ENCODE assay signal across 9 cellular contexts in the genomic region with DNA sequence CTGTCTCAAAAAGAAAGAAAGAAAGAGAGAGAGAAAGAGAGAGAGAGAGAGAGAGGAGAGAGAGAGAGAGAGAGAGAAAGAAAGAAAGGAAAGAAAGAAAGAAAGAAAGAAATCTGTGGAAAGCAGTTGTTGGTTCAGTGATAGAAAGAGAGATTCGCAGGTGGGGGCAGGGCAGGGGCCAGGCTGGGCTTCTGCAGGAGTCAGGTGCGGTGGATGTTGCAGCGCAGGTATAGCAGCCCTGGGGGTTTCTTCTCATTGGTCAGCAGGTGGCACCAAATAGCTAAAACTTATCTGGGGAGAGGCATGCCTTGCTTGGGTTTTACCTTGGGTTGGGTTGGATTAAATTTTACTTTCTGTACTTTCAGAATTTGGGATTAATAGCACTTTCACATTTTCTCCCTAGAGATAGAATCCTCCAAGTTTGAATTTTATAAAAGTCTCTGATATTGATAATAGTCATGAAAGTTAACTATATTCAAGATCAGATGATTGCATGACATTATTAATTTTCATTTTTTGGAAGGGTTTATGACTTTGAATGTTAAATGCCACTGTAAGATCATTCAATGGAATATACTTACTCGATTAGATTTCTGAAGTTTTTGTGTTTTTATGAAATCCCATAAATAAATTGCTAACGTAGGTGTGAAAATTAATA.
DNase-seq lines count a peak whose midpoint lies in the region; ATAC-seq, FAIRE-seq and TF ChIP-seq lines count a peak whose summit lies in the region.
"Had no signal": no experiment of that assay in that cellular context is flagged by ENCODE, and none has a peak within 500 bp of the region (broad histone marks: within the 10 kb centered on the region; RNA-seq: fewer than 3 reads in every experiment).

No MANE protein-coding gene starts in this region.

- FAIRE-seq in endothelial cell of umbilical vein (lab: Jason Lieb, UNC), result peak; percentile 80

- no peaks in the 10 kb centered on the region for H3K9me1 ChIP-seq in endothelial cell of umbilical vein (replicated peaks; ENCODE audit: control insufficient read depth, extremely low read depth, insufficient read depth, low read length)

- no peaks in the 10 kb centered on the region for H3K9me3 ChIP-seq in BLaER1
- no peaks in the 10 kb centered on the region for H3K9me3 ChIP-seq in endothelial cell of umbilical vein (replicated peaks; ENCODE audit: control insufficient read depth, insufficient read depth, low read length)
- H3K9me3 ChIP-seq in tibial nerve, result no peaks in the 10 kb centered on the region

- H3K27ac Mint-ChIP-seq in activated CD4-positive, alpha-beta memory T cell treated with anti-CD3 and anti-CD28 coated beads for 36 hours, result no peak overlapping the region
- no peak overlapping the region for H3K27ac Mint-ChIP-seq in neural crest cell (ENCODE audit: unreplicated experiment)

- H3K4me3 Mint-ChIP-seq in activated CD4-positive, alpha-beta memory T cell treated with anti-CD3 and anti-CD28 coated beads for 36 hours, result no peak overlapping the region
- H3K4me3 Mint-ChIP-seq in neural crest cell, result no peak overlapping the region

- POLR2A ChIA-PET in activated CD4-positive, alpha-beta memory T cell treated with anti-CD3 and anti-CD28 coated beads for 36 hours (lab: Charles Lee), result interaction anchor here (1.4 kb wide), 1 partner anchor 182 kb away, joined by 5 read pairs; no protein-coding TSS in a partner anchor
- POLR2A ChIA-PET in endothelial cell of umbilical vein (lab: Charles Lee), result no interaction called here

- H3K4me2 ChIP-seq in BLaER1 (peak overlapping the region; percentile 11; the same call in 1 of the 2 replicates), endothelial cell of umbilical vein (ENCODE audit: insufficient read depth, low read length) (no peak overlapping the region)

- no peak overlapping the region for H3K27ac ChIP-seq in BLaER1
- no peak overlapping the region for H3K27ac ChIP-seq in endothelial cell of umbilical vein (ENCODE audit: insufficient read depth, low read depth, low read length)
- H3K27ac ChIP-seq in tibial nerve, result peak overlapping the region in 2 of 4 donors; percentile 70 to 82

- H3K36me3 Mint-ChIP-seq in activated CD4-positive, alpha-beta memory T cell treated with anti-CD3 and anti-CD28 coated beads for 36 hours, result no peaks in the 10 kb centered on the region
- peaks cover 8% of the 10 kb centered on the region for H3K36me3 Mint-ChIP-seq in neural crest cell (ENCODE audit: low read depth)

- H4K20me1 ChIP-seq in BLaER1 (no peaks in the 10 kb centered on the region), endothelial cell of umbilical vein (replicated peaks; ENCODE audit: control insufficient read depth, extremely low read depth, insufficient read depth, low read length) (no peaks in the 10 kb centered on the region)

- TF ChIP-seq POLR2A in endothelial cell of umbilical vein (IDR thresholded peaks at IDR 0.05; ENCODE audit: low read depth, low read length), result no peak
- no peak for TF ChIP-seq POLR2A in tibial nerve (IDR thresholded peaks at IDR 0.05)

- no peak overlapping the region for H3K9ac ChIP-seq in BLaER1
- no peak overlapping the region for H3K9ac ChIP-seq in endothelial cell of umbilical vein (replicated peaks; ENCODE audit: extremely low read depth, insufficient read depth, low read length)

- CTCF ChIA-PET in activated CD4-positive, alpha-beta memory T cell treated with anti-CD3 and anti-CD28 coated beads for 36 hours (lab: Charles Lee), result interaction anchor here (0.6 to 7.9 kb wide), 23 partner anchors 11 to 412 kb away, joined by 3 to 149 read pairs (median 5); no protein-coding TSS in a partner anchor
- CTCF ChIA-PET in endothelial cell of umbilical vein (lab: Charles Lee), result interaction anchor here (0.6 to 7.5 kb wide), 32 partner anchors 9 to 419 kb away, joined by 3 to 79 read pairs (median 4); no protein-coding TSS in a partner anchor

- dilution Hi-C loops in endothelial cell of umbilical vein (cut with MboI; ENCODE audit: extremely low pct_ligation_motif_present, low sequenced_read_pairs), result no loop called here

- H3K27me3 ChIP-seq in BLaER1 (no peaks in the 10 kb centered on the region), endothelial cell of umbilical vein (ENCODE audit: control insufficient read depth in 2 of 2, insufficient read depth in 2 of 2, low read length in 2 of 2) (no peaks in the 10 kb centered on the region), tibial nerve (no peaks in the 10 kb centered on the region)

- TF ChIP-seq CTCF in endothelial cell of umbilical vein (IDR thresholded peaks at IDR 0.05; ENCODE audit: extremely low read depth in 1 of 2, insufficient read depth in 1 of 2, low read depth in 1 of 2, low read length in 2 of 2) (peak; percentile 48 to 68), neural crest cell (conservative IDR thresholded peaks at IDR 0.05) (peak; percentile 76), tibial nerve (IDR thresholded peaks at IDR 0.05) (peak; percentile 40 to 75 (median 64))

- no peak overlapping the region for H2AFZ ChIP-seq in endothelial cell of umbilical vein (ENCODE audit: low read depth, low read length)

- no TSS peak for BruUV-seq in endothelial cell of umbilical vein (replicated peaks; lab: Mats Ljungman, UMichigan)

- H3K4me1 ChIP-seq in BLaER1 (peaks cover 24% of the 10 kb centered on the region), endothelial cell of umbilical vein (ENCODE audit: control insufficient read depth, extremely low read depth, insufficient read depth, low read length) (peaks cover 10% of the 10 kb centered on the region), tibial nerve (peaks cover 0 to 90% (median 31%) of the 10 kb centered on the region in 4 donors)

- H3K27me3 Mint-ChIP-seq in activated CD4-positive, alpha-beta memory T cell treated with anti-CD3 and anti-CD28 coated beads for 36 hours, result no peaks in the 10 kb centered on the region
- no peaks in the 10 kb centered on the region for H3K27me3 Mint-ChIP-seq in neural crest cell (ENCODE audit: low read depth)

- peaks cover 13% of the 10 kb centered on the region for H3K4me1 Mint-ChIP-seq in activated CD4-positive, alpha-beta memory T cell treated with anti-CD3 and anti-CD28 coated beads for 36 hours (ENCODE audit: low read depth)
- H3K4me1 Mint-ChIP-seq in neural crest cell, result peaks cover 27% of the 10 kb centered on the region

- no peak overlapping the region for H3K4me3 ChIP-seq in BLaER1
- H3K4me3 ChIP-seq in endothelial cell of umbilical vein (replicated peaks in 1 of 3; ENCODE audit: insufficient read depth in 1 of 3, low read depth in 1 of 3, low read length in 3 of 3), result no peak overlapping the region
- H3K4me3 ChIP-seq in tibial nerve, result no peak overlapping the region

- intact Hi-C loops in activated CD4-positive, alpha-beta memory T cell treated with anti-CD3 and anti-CD28 coated beads for 36 hours (cut with micrococcal nuclease), result loop anchor here (1.0 to 10.0 kb wide), 7 partner anchors 50 to 652 kb away; no protein-coding TSS in a partner anchor
- intact Hi-C loops in endothelial cell of umbilical vein (cut with micrococcal nuclease), result loop anchor here (1.0 to 5.0 kb wide), 5 partner anchors 64 to 315 kb away; no protein-coding TSS in a partner anchor

- H3K36me3 ChIP-seq in BLaER1 (no peaks in the 10 kb centered on the region), endothelial cell of umbilical vein (ENCODE audit: control insufficient read depth in 2 of 2, extremely low read depth in 1 of 2, insufficient read depth in 2 of 2, low read length in 2 of 2) (peaks cover 9 to 15% of the 10 kb centered on the region in 2 experiments), tibial nerve (peaks cover 0 to 23% (median 0%) of the 10 kb centered on the region in 3 donors)

- 39 to 43% methylated on average over 5 of the region's 5 CpGs for WGBS in tibial nerve, 2 donors

- DNase-seq in GM19240 (ENCODE audit: insufficient read length, low spot score), result peak; percentile 29
- DNase-seq in NCI-H526 treated with DMSO at 0.1 percent for 48 hours (lab: John Stamatoyannopoulos, UW), result peak; percentile 78
- DNase-seq in activated CD4-positive, alpha-beta memory T cell treated with anti-CD3 and anti-CD28 coated beads for 36 hours, result peak; percentile 64
- peak; percentile 44 for DNase-seq in endothelial cell of umbilical vein (ENCODE audit: low read depth, low spot score)
- DNase-seq in neural crest cell (ENCODE audit: low read depth, low spot score), result peak; percentile 9
- DNase-seq in tibial nerve (ENCODE audit: low spot score in 2 of 2), result no peak

- no peak for TF ChIP-seq EP300 in tibial nerve (IDR thresholded peaks at IDR 0.05)

- ATAC-seq in HG03460 (IDR thresholded peaks at IDR 0.05; ENCODE audit: unreplicated experiment), result peak; percentile 73

- H3K79me2 ChIP-seq in endothelial cell of umbilical vein (ENCODE audit: control insufficient read depth, insufficient read depth, low read length), result peaks cover 6% of the 10 kb centered on the region

- H3K9me3 Mint-ChIP-seq in activated CD4-positive, alpha-beta memory T cell treated with anti-CD3 and anti-CD28 coated beads for 36 hours, result no peaks in the 10 kb centered on the region
- H3K9me3 Mint-ChIP-seq in neural crest cell, result no peaks in the 10 kb centered on the region
- H3K9me3 Mint-ChIP-seq: IgD-negative memory B cell had no signal

TF ChIP-seq in endothelial cell of umbilical vein, 7 proteins besides CTCF, POLR2A, EP300 and RAD21:
- no peak for TF ChIP-seq MYC (IDR thresholded peaks at IDR 0.05; ENCODE audit: low read depth, low read length)
- TF ChIP-seq, protein P1, sequence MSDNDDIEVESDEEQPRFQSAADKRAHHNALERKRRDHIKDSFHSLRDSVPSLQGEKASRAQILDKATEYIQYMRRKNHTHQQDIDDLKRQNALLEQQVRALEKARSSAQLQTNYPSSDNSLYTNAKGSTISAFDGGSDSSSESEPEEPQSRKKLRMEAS (IDR thresholded peaks at IDR 0.05; ENCODE audit: insufficient read depth, insufficient read length), result no peak
- no peak for TF ChIP-seq EZH2 (IDR thresholded peaks at IDR 0.05; ENCODE audit: borderline replicate concordance, low read depth, low read length, severe bottlenecking)
- TF ChIP-seq POLR2AphosphoS5 (IDR thresholded peaks at IDR 0.05; ENCODE audit: insufficient read depth, low read depth, low read length), result no peak
- no peak for TF ChIP-seq GATA2 (IDR thresholded peaks at IDR 0.05; ENCODE audit: insufficient read depth, insufficient read length, low read depth, low read length)
- no peak for TF ChIP-seq FOS (IDR thresholded peaks at IDR 0.05; ENCODE audit: borderline replicate concordance, insufficient read depth, low read length)
- no peak for TF ChIP-seq JUN (IDR thresholded peaks at IDR 0.05; ENCODE audit: borderline replicate concordance, insufficient read depth, insufficient read length, low read depth)

Comparison
In these comparisons a context has a peak if more than half of its experiments do, and no peak if none do; other contexts are left out.
1. DNase-seq: peak in GM19240 (single experiment), NCI-H526 treated with DMSO at 0.1 percent for 48 hours (single experiment), activated CD4-positive, alpha-beta memory T cell treated with anti-CD3 and anti-CD28 coated beads for 36 hours (single experiment), endothelial cell of umbilical vein (single experiment) and neural crest cell (single experiment); none in tibial nerve (0 of 2).
2. Peak in every context shown above with its lines, with median percentiles within 50 percentile points of each other: CTCF ChIP-seq.